ENCODE assay signal across 22 cellular contexts in the genomic region with DNA sequence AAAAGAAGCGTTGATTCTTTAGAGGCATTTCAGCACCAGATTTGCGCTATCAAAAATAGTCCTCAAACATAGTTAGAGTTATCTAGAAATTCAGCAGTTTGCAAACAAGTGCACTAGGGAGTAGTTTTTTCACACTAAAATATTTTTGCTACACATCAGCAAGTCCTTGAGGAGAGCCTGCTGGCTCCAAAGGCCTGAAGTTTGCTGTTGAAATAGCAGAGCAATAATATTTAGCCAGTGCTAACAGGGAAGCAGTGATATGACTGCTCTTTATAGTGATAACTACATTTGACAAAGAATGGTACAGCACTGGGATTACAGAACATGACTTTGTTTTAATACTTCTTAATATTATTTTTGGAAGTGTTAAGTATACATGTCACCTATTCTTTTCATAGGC.
"Had no signal": no experiment of that assay in that cellular context is flagged by ENCODE, and none has a peak within 500 bp of the region (broad histone marks: within the 10 kb centered on the region; RNA-seq: fewer than 3 reads in every experiment).

No MANE protein-coding gene starts in this region.

- H3K27me3 ChIP-seq: breast epithelium, neutrophil, ovary, vagina had no signal

- H3K4me3 ChIP-seq: breast epithelium, ovary, psoas muscle, vagina had no signal

- ATAC-seq: activated CD4-positive, alpha-beta T cell treated with anti-CD3 and anti-CD28 coated beads for 36 hours; psoas muscle; T-helper 17 cell had no signal

- H3K27ac ChIP-seq: breast epithelium, neutrophil, ovary, psoas muscle, vagina had no signal

- H3K36me3 ChIP-seq: breast epithelium, neutrophil, ovary, vagina had no signal

- H3K9me3 ChIP-seq: breast epithelium, neutrophil, ovary, psoas muscle, vagina had no signal

- DNase-seq: activated B cell treated with CpG ODN at 0.5 μM for 24 hours; activated CD4-positive, alpha-beta T cell treated with anti-CD3 and anti-CD28 coated beads for 36 hours; activated CD4-positive, alpha-beta T cell treated with anti-CD3 and anti-CD28 coated beads, Interleukin-2, amount 50 U/mL, for 4 hours; activated CD8-positive, alpha-beta memory T cell treated with anti-CD3 and anti-CD28 coated beads for 24 hours; activated CD8-positive, alpha-beta memory T cell treated with anti-CD3 and anti-CD28 coated beads, Interleukin-2, amount 50 U/mL, for 4 hours; activated naive CD4-positive, alpha-beta T cell treated with Interleukin-2 at 50 U/mL for 16 hours; activated naive CD8-positive, alpha-beta T cell treated with anti-CD3 and anti-CD28 coated beads for 36 hours; activated T-cell treated with anti-CD3 and anti-CD28 coated beads, Interleukin-2, amount 50 U/mL, for 24 hours; amniotic stem cell; cerebellar nuclear complex; foreskin fibroblast; immature natural killer cell; kidney glomerular epithelial cell; mesenchymal stem cell; ovary; psoas muscle; stimulated activated CD4-positive, alpha-beta T cell treated with anti-CD3 and anti-CD28 coated beads, Interleukin-12 subunit alpha, Interleukin-12 subunit beta, amount 100 ng/mL, for 4 hours; T-helper 17 cell; trophoblast cell had no signal

- H3K4me1 ChIP-seq: breast epithelium, psoas muscle, vagina had no signal
